8 cellular contexts compared by ENCODE assay signal in genomic region chr10:100481462-100482081, GRCh38. TPM values are rescaled to one million over a fixed set of nuclear protein-coding genes. Genes with fewer than 3 reads are reported as not detected.
DNase-seq lines count a peak whose midpoint lies in the region; ATAC-seq and TF ChIP-seq lines count a peak whose summit lies in the region.

No MANE protein-coding gene starts in this region.

- H2BK15ac ChIP-seq in mesenchymal stem cell (ENCODE audit: low read depth, poor library complexity, severe bottlenecking), result no peak overlapping the region

- H3K9me3 ChIP-seq in CD4-positive, alpha-beta memory T cell (ENCODE audit: control insufficient read depth in 1 of 2, low read length in 2 of 2), result no peaks in the 10 kb centered on the region
- H3K9me3 ChIP-seq in endodermal cell (ENCODE audit: control insufficient read depth, low read length), result no peaks in the 10 kb centered on the region
- no peaks in the 10 kb centered on the region for H3K9me3 ChIP-seq in mesenchymal stem cell (ENCODE audit: control insufficient read depth, low read length)

- peak overlapping the region; percentile 69 for H3K4me2 ChIP-seq in mesenchymal stem cell (ENCODE audit: low read length, poor library complexity, severe bottlenecking)

- H3K18ac ChIP-seq in mesenchymal stem cell (ENCODE audit: low read depth in 1 of 2, low read length in 2 of 2), result no peak overlapping the region

- DNase-seq in CD4-positive, alpha-beta memory T cell, result peak; percentile 88 to 95 (median 91)
- peak; percentile 58 to 88 for DNase-seq in HL-60 (ENCODE audit: low read depth in 1 of 2, low spot score in 1 of 2)
- DNase-seq in NCI-H82 treated with DMSO at 0.1 percent for 48 hours (lab: John Stamatoyannopoulos, UW; ENCODE audit: unreplicated experiment), result peak; percentile 70
- peak; percentile 100 for DNase-seq in activated CD8-positive, alpha-beta memory T cell treated with anti-CD3 and anti-CD28 coated beads for 24 hours
- DNase-seq in endodermal cell, result peak; percentile 98
- DNase-seq in mesenchymal stem cell, result peak; percentile 85
- DNase-seq in stimulated activated CD8-positive, alpha-beta memory T cell treated with anti-CD3 and anti-CD28 coated beads, Interleukin-12 subunit alpha, Interleukin-12 subunit beta, amount 100 ng/mL, for 1 hour (ENCODE audit: low read depth), result peak; percentile 85

- H3K4ac ChIP-seq in mesenchymal stem cell (ENCODE audit: low read depth in 1 of 2, low read length in 2 of 2), result no peak overlapping the region

- no peaks in the 10 kb centered on the region for H3K9me3 Mint-ChIP-seq in CD4-positive, alpha-beta memory T cell
- no peaks in the 10 kb centered on the region for H3K9me3 Mint-ChIP-seq in endodermal cell

- no peak overlapping the region for H4K8ac ChIP-seq in mesenchymal stem cell (ENCODE audit: low read length)

- CTCF ChIA-PET in CD4-positive, alpha-beta memory T cell (lab: Charles Lee; ENCODE audit: partially characterized antibody), result interaction anchor here (0.8 to 6.6 kb wide), 20 partner anchors 7 to 198 kb away, joined by 3 to 101 read pairs (median 5); partner anchors contain the start of genes HIF1AN and WNT8B

- H3K36me3 Mint-ChIP-seq in CD4-positive, alpha-beta memory T cell, result peaks cover 7 to 9% of the 10 kb centered on the region in 2 donors
- H3K36me3 Mint-ChIP-seq in endodermal cell (ENCODE audit: low read depth), result no peaks in the 10 kb centered on the region

- no peak overlapping the region for H2AK5ac ChIP-seq in mesenchymal stem cell (ENCODE audit: low read length, severe bottlenecking)

- H3K27me3 Mint-ChIP-seq in CD4-positive, alpha-beta memory T cell, result peaks cover 11 to 16% of the 10 kb centered on the region in 2 donors
- peaks cover 96% of the 10 kb centered on the region for H3K27me3 Mint-ChIP-seq in endodermal cell (ENCODE audit: insufficient read depth)

- H3K27ac ChIP-seq in CD4-positive, alpha-beta memory T cell (ENCODE audit: low read depth, low read length), result no peak overlapping the region
- H3K27ac ChIP-seq in HL-60 (replicated peaks) (no peak overlapping the region), endodermal cell (ENCODE audit: low read depth, low read length) (no peak overlapping the region), mesenchymal stem cell (ENCODE audit: low read length, poor library complexity, severe bottlenecking) (no peak overlapping the region)

- H2AFZ ChIP-seq in mesenchymal stem cell (ENCODE audit: low read depth, low read length), result no peak overlapping the region

- H4K91ac ChIP-seq in mesenchymal stem cell (ENCODE audit: low read length), result no peak overlapping the region

- H3K27me3 ChIP-seq in CD4-positive, alpha-beta memory T cell (ENCODE audit: insufficient read depth, low read length), result peaks cover 18% of the 10 kb centered on the region
- H3K27me3 ChIP-seq in HL-60 (ENCODE audit: insufficient read depth, poor library complexity, severe bottlenecking) (no peaks in the 10 kb centered on the region), endodermal cell (ENCODE audit: control insufficient read depth, insufficient read depth, low read length, poor library complexity, severe bottlenecking) (peaks cover 94% of the 10 kb centered on the region), mesenchymal stem cell (ENCODE audit: control insufficient read depth in 1 of 2, insufficient read depth in 1 of 2, low read length in 2 of 2) (peaks cover 58 to 82% of the 10 kb centered on the region in 2 experiments)

- peaks cover 3 to 19% (median 10%) of the 10 kb centered on the region in 4 donors for H3K4me1 Mint-ChIP-seq in CD4-positive, alpha-beta memory T cell
- peaks cover 37% of the 10 kb centered on the region for H3K4me1 Mint-ChIP-seq in endodermal cell

- ATAC-seq in GM19463 (IDR thresholded peaks at IDR 0.05; ENCODE audit: unreplicated experiment), result peak; percentile 99

- 3 to 4% methylated on average over 14 to 19 of the region's 19 CpGs for WGBS in endodermal cell (ENCODE audit: insufficient coverage in 1 of 2, insufficient read length in 1 of 2), 2 experiments
- 13% methylated on average over 15 of the region's 19 CpGs for WGBS in mesenchymal stem cell

- intact Hi-C loops in CD4-positive, alpha-beta memory T cell (cut with micrococcal nuclease), result loop anchor here (1.0 kb wide), 2 partner anchors 27 to 37 kb away; no protein-coding TSS in a partner anchor

- peak overlapping the region; percentile 75 to 92 (median 86) for H3K4me3 Mint-ChIP-seq in CD4-positive, alpha-beta memory T cell
- peak overlapping the region; percentile 49 for H3K4me3 Mint-ChIP-seq in endodermal cell

- TF ChIP-seq CTCF in HL-60 (IDR thresholded peaks at IDR 0.05; ENCODE audit: insufficient read depth, low read length), result no peak
- no peak for TF ChIP-seq CTCF in endodermal cell (conservative IDR thresholded peaks at IDR 0.05)

- peaks cover 12% of the 10 kb centered on the region for H3K4me1 ChIP-seq in CD4-positive, alpha-beta memory T cell (ENCODE audit: insufficient read depth, low read length)
- H3K4me1 ChIP-seq in endodermal cell (ENCODE audit: control insufficient read depth, insufficient read depth, low read length) (peaks cover 26% of the 10 kb centered on the region), mesenchymal stem cell (ENCODE audit: control insufficient read depth, insufficient read depth, low read depth, low read length) (peaks cover 15% of the 10 kb centered on the region)

- H3K79me1 ChIP-seq in mesenchymal stem cell (replicated peaks; ENCODE audit: low read length, poor library complexity, severe bottlenecking), result no peaks in the 10 kb centered on the region

- H3K27ac Mint-ChIP-seq in CD4-positive, alpha-beta memory T cell, result peak overlapping the region in 2 of 7 donors; percentile 42 to 90
- H3K27ac Mint-ChIP-seq in endodermal cell, result no peak overlapping the region

- H3K9ac ChIP-seq in endodermal cell (ENCODE audit: extremely low read depth, low read length, poor library complexity, severe bottlenecking) (no peak overlapping the region), mesenchymal stem cell (ENCODE audit: low read length) (peak overlapping the region; percentile 9)

- H3K14ac ChIP-seq in mesenchymal stem cell (ENCODE audit: low read length in 2 of 2), result peak overlapping the region in 1 of 2 experiments; percentile 69

- POLR2A ChIA-PET in CD4-positive, alpha-beta memory T cell (lab: Charles Lee; ENCODE audit: partially characterized antibody), result interaction anchor here (1.1 to 3.0 kb wide), 5 partner anchors 13 to 54 kb away, joined by 4 to 23 read pairs (median 6); partner anchors contain the start of gene HIF1AN

- H3K4me3 ChIP-seq in CD4-positive, alpha-beta memory T cell (ENCODE audit: low read length in 2 of 2), result peak overlapping the region; percentile 49 to 82
- peak overlapping the region; percentile 9; the same call in 1 of the 2 replicates for H3K4me3 ChIP-seq in HL-60 (replicated peaks; ENCODE audit: insufficient read depth, low read length)
- H3K4me3 ChIP-seq in endodermal cell (ENCODE audit: low read length), result peak overlapping the region; percentile 67
- H3K4me3 ChIP-seq in mesenchymal stem cell (ENCODE audit: insufficient read depth in 1 of 2, low read depth in 1 of 2, low read length in 2 of 2), result peak overlapping the region; percentile 21 to 73

- H2BK120ac ChIP-seq in mesenchymal stem cell (ENCODE audit: low read depth, low read length), result no peak overlapping the region

- no peak overlapping the region for H2BK5ac ChIP-seq in mesenchymal stem cell (ENCODE audit: low read depth, low read length, poor library complexity, severe bottlenecking)

- no peaks in the 10 kb centered on the region for H3K36me3 ChIP-seq in CD4-positive, alpha-beta memory T cell (ENCODE audit: insufficient read depth, low read length)
- H3K36me3 ChIP-seq in endodermal cell (ENCODE audit: control insufficient read depth, insufficient read depth, low read length) (no peaks in the 10 kb centered on the region), mesenchymal stem cell (ENCODE audit: control insufficient read depth in 1 of 2, insufficient read depth in 2 of 2, low read depth in 1 of 2, low read length in 2 of 2) (peaks cover 4 to 8% of the 10 kb centered on the region in 2 experiments)

- no peak overlapping the region for H3K23ac ChIP-seq in mesenchymal stem cell (ENCODE audit: low read length in 2 of 2)

- H2BK12ac ChIP-seq in mesenchymal stem cell (ENCODE audit: low read length in 2 of 2), result no peak overlapping the region

RNA-seq across cellular contexts. Expression of gene WNT8B, which starts 18.8 kb away (rescaled TPM):
- total RNA-seq in CD4-positive, alpha-beta memory T cell, result not detected
- not detected for polyA plus RNA-seq in CD4-positive, alpha-beta memory T cell
- total RNA-seq in endodermal cell, result under 1 TPM in 1 of 2 donors, not detected in 1; 0.13 TPM
- 25.0 TPM for polyA plus RNA-seq in endodermal cell (2013, experiment 1 of 2)
- 23.5 TPM for polyA plus RNA-seq in endodermal cell (2013, experiment 2 of 2)
- not detected for polyA plus RNA-seq in mesenchymal stem cell (2013, experiment 1 of 2)
- polyA plus RNA-seq in mesenchymal stem cell (2013, experiment 2 of 2), result not detected

RNA-seq across cellular contexts. Expression of gene SEC31B, which starts 38.1 kb away (rescaled TPM):
- 10 to 100 TPM; 64.0 to 70.9 TPM for total RNA-seq in CD4-positive, alpha-beta memory T cell
- 1 to 10 TPM in 1 of 2 donors, under 1 TPM in 1; 0.76 to 2.4 TPM for polyA plus RNA-seq in CD4-positive, alpha-beta memory T cell
- 10 to 100 TPM in 1 of 2 donors, 1 to 10 TPM in 1; 9.0 to 13.6 TPM for total RNA-seq in endodermal cell
- polyA plus RNA-seq in endodermal cell (2013, experiment 1 of 2), result 14.0 TPM
- 13.4 TPM for polyA plus RNA-seq in endodermal cell (2013, experiment 2 of 2)
- polyA plus RNA-seq in mesenchymal stem cell (2013, experiment 1 of 2), result 3.5 TPM
- 3.2 TPM for polyA plus RNA-seq in mesenchymal stem cell (2013, experiment 2 of 2)

RNA-seq across cellular contexts. Expression of gene NDUFB8, which starts 48.1 kb away (rescaled TPM):
- 100 to 1,000 TPM; 141 to 162 TPM for total RNA-seq in CD4-positive, alpha-beta memory T cell
- 100 to 1,000 TPM; 473 to 613 TPM for polyA plus RNA-seq in CD4-positive, alpha-beta memory T cell
- total RNA-seq in endodermal cell, result 100 to 1,000 TPM; 162 to 192 TPM
- polyA plus RNA-seq in endodermal cell (2013, experiment 1 of 2), result 196 TPM
- polyA plus RNA-seq in endodermal cell (2013, experiment 2 of 2), result 185 TPM
- 333 TPM for polyA plus RNA-seq in mesenchymal stem cell (2013, experiment 1 of 2)
- polyA plus RNA-seq in mesenchymal stem cell (2013, experiment 2 of 2), result 343 TPM

RNA-seq across cellular contexts. Expression of gene HIF1AN, which starts 54.2 kb away (rescaled TPM):
- total RNA-seq in CD4-positive, alpha-beta memory T cell, result 10 to 100 TPM; 69.6 to 69.8 TPM
- 10 to 100 TPM; 26.8 to 36.8 TPM for polyA plus RNA-seq in CD4-positive, alpha-beta memory T cell
- 10 to 100 TPM; 51.8 to 58.8 TPM for total RNA-seq in endodermal cell
- 28.9 TPM for polyA plus RNA-seq in endodermal cell (2013, experiment 1 of 2)
- polyA plus RNA-seq in endodermal cell (2013, experiment 2 of 2), result 22.4 TPM
- polyA plus RNA-seq in mesenchymal stem cell (2013, experiment 1 of 2), result 20.0 TPM
- 20.1 TPM for polyA plus RNA-seq in mesenchymal stem cell (2013, experiment 2 of 2)

Comparison
In these comparisons a context has a peak if more than half of its experiments do, and no peak if none do; other contexts are left out.
1. H3K4me3 ChIP-seq: peak in every context shown above with its lines; median percentile 67 in endodermal cell; 66 in CD4-positive, alpha-beta memory T cell; 47 in mesenchymal stem cell; 9 in HL-60.
2. RNA of gene SEC31B, which starts 38.1 kb away (total RNA-seq): 64.0 to 70.9 TPM in CD4-positive, alpha-beta memory T cell; 9.0 to 13.6 TPM in endodermal cell; every median in the first group is over 4 times any median in the second.
3. Peak in every context shown above with its lines, with median percentiles within 50 percentile points of each other: DNase-seq.